ENCODE assay signal across 1 cellular context in genomic region chr10:126160971-126161630, GRCh38.
TF ChIP-seq lines count a peak whose summit lies in the region.

No MANE protein-coding gene starts in this region.

TF ChIP-seq in GM23338, 12 proteins besides CTCF, POLR2A, EP300 and RAD21 (continued from another document):
- TF ChIP-seq, protein P1, sequence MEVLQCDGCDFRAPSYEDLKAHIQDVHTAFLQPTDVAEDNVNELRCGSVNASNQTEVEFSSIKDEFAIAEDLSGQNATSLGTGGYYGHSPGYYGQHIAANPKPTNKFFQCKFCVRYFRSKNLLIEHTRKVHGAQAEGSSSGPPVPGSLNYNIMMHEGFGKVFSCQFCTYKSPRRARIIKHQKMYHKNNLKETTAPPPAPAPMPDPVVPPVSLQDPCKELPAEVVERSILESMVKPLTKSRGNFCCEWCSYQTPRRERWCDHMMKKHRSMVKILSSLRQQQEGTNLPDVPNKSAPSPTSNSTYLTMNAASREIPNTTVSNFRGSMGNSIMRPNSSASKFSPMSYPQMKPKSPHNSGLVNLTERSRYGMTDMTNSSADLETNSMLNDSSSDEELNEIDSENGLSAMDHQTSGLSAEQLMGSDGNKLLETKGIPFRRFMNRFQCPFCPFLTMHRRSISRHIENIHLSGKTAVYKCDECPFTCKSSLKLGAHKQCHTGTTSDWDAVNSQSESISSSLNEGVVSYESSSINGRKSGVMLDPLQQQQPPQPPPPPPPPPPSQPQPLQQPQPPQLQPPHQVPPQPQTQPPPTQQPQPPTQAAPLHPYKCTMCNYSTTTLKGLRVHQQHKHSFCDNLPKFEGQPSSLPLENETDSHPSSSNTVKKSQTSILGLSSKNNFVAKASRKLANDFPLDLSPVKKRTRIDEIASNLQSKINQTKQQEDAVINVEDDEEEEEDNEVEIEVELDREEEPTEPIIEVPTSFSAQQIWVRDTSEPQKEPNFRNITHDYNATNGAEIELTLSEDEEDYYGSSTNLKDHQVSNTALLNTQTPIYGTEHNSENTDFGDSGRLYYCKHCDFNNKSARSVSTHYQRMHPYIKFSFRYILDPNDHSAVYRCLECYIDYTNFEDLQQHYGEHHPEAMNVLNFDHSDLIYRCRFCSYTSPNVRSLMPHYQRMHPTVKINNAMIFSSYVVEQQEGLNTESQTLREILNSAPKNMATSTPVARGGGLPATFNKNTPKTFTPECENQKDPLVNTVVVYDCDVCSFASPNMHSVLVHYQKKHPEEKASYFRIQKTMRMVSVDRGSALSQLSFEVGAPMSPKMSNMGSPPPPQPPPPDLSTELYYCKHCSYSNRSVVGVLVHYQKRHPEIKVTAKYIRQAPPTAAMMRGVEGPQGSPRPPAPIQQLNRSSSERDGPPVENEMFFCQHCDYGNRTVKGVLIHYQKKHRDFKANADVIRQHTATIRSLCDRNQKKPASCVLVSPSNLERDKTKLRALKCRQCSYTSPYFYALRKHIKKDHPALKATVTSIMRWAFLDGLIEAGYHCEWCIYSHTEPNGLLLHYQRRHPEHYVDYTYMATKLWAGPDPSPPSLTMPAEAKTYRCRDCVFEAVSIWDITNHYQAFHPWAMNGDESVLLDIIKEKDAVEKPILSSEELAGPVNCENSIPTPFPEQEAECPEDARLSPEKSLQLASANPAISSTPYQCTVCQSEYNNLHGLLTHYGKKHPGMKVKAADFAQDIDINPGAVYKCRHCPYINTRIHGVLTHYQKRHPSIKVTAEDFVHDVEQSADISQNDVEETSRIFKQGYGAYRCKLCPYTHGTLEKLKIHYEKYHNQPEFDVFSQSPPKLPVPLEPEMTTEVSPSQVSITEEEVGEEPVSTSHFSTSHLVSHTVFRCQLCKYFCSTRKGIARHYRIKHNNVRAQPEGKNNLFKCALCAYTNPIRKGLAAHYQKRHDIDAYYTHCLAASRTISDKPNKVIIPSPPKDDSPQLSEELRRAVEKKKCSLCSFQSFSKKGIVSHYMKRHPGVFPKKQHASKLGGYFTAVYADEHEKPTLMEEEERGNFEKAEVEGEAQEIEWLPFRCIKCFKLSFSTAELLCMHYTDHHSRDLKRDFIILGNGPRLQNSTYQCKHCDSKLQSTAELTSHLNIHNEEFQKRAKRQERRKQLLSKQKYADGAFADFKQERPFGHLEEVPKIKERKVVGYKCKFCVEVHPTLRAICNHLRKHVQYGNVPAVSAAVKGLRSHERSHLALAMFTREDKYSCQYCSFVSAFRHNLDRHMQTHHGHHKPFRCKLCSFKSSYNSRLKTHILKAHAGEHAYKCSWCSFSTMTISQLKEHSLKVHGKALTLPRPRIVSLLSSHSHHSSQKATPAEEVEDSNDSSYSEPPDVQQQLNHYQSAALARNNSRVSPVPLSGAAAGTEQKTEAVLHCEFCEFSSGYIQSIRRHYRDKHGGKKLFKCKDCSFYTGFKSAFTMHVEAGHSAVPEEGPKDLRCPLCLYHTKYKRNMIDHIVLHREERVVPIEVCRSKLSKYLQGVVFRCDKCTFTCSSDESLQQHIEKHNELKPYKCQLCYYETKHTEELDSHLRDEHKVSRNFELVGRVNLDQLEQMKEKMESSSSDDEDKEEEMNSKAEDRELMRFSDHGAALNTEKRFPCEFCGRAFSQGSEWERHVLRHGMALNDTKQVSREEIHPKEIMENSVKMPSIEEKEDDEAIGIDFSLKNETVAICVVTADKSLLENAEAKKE (CRISPR knock-in tag; IDR thresholded peaks at IDR 0.05), result no peak
- TF ChIP-seq ETS1 (IDR thresholded peaks at IDR 0.05) (no peak), EZH2phosphoT487 (IDR thresholded peaks at IDR 0.05; ENCODE audit: unreplicated experiment) (no peak), STAT1 (IDR thresholded peaks at IDR 0.05; ENCODE audit: unreplicated experiment) (no peak)
TF ChIP-seq in GM23338: peak in this region for 0.
